ENCODE assay signal across 8 cellular contexts in genomic region chr3:14404396-14405119, GRCh38. TPM values are rescaled to one million over a fixed set of nuclear protein-coding genes. Genes with fewer than 3 reads are reported as not detected.
DNase-seq lines count a peak whose midpoint lies in the region; ATAC-seq, FAIRE-seq and TF ChIP-seq lines count a peak whose summit lies in the region.

No MANE protein-coding gene starts in this region.

- H3K4me3 ChIP-seq in HepG2 (replicated peaks in 1 of 3; ENCODE audit: insufficient read depth in 1 of 3, low read depth in 2 of 3, low read length in 3 of 3), result peak overlapping the region; percentile 72 to 91 (median 83); a peak in 5 of 6 replicates
- H3K4me3 ChIP-seq in right lobe of liver, result peak overlapping the region in 1 of 3 donors; percentile 51
- H3K4me3 ChIP-seq in adrenal gland, result peak overlapping the region in 2 of 4 donors; percentile 2 to 63
- peak overlapping the region; percentile 65 for H3K4me3 ChIP-seq in mucosa of stomach (ENCODE audit: low read length)
- peak overlapping the region; percentile 68 to 89 for H3K4me3 ChIP-seq in vagina

- POLR2A ChIA-PET in HepG2 (lab: Yijun Ruan, JAX), result no interaction called here

- FAIRE-seq in HepG2 (lab: Jason Lieb, UNC), result no peak

- TF ChIP-seq CTCF in HepG2 (CRISPR knock-in tag; IDR thresholded peaks at IDR 0.05), result no peak
- no peak for TF ChIP-seq CTCF in right lobe of liver (IDR thresholded peaks at IDR 0.05)
- TF ChIP-seq CTCF in adrenal gland (IDR thresholded peaks at IDR 0.05), result no peak
- no peak for TF ChIP-seq CTCF in vagina (IDR thresholded peaks at IDR 0.05)

- intact Hi-C loops in HepG2 (cut with micrococcal nuclease; ENCODE audit: unreplicated experiment), result loop anchor here (5.0 kb wide), 1 partner anchor 142 kb away; no protein-coding TSS in a partner anchor
- intact Hi-C loops in right lobe of liver (cut with DNase I), result no loop called here
- intact Hi-C loops in adrenal gland (cut with DNase I), result loop anchor here in 1 of 2 donors (5.0 kb wide), 2 partner anchors 48 to 63 kb away; no protein-coding TSS in a partner anchor
- intact Hi-C loops in vagina (cut with DNase I), result loop anchor here (2.0 kb wide), 1 partner anchor 48 kb away; no protein-coding TSS in a partner anchor

- CTCF ChIA-PET in HepG2 (lab: Yijun Ruan, JAX; ENCODE audit: low intra/inter-chr PET ratio, low total read pairs), result no interaction called here

- in situ Hi-C loops in HepG2 (cut with HindIII; ENCODE audit: extremely low pct_ligation_motif_present, low pct_unique_long_range_greater_than_20kb), result loop anchor here (5.0 kb wide), 1 partner anchor 58 kb away; no protein-coding TSS in a partner anchor

- H3K4me1 ChIP-seq in HepG2 (ENCODE audit: insufficient read depth, low read length) (peaks cover 51% of the 10 kb centered on the region), right lobe of liver (no peaks in the 10 kb centered on the region), adrenal gland (replicated peaks in 1 of 2) (peaks cover 30 to 60% of the 10 kb centered on the region in 2 donors), mucosa of stomach (ENCODE audit: control insufficient read depth, insufficient read depth, low read length) (peaks cover 36% of the 10 kb centered on the region), vagina (peaks cover 45% of the 10 kb centered on the region)

- H3K4me2 ChIP-seq in HepG2 (ENCODE audit: low read depth, low read length), result peak overlapping the region; percentile 98

- no peak for DNase-seq in HepG2 (ENCODE audit: low spot score)
- DNase-seq in right lobe of liver, result no peak
- peak in 6 of 7 donors; percentile 75 to 86 (median 84) for DNase-seq in adrenal gland
- no peak for DNase-seq in vagina (ENCODE audit: extremely low spot score in 2 of 2)

- H3K9me3 ChIP-seq in HepG2 (ENCODE audit: low read length) (no peaks in the 10 kb centered on the region), right lobe of liver (no peaks in the 10 kb centered on the region), adrenal gland (replicated peaks in 1 of 3) (no peaks in the 10 kb centered on the region), mucosa of stomach (ENCODE audit: control insufficient read depth, low read length) (no peaks in the 10 kb centered on the region), vagina (no peaks in the 10 kb centered on the region)

- H2AFZ ChIP-seq in HepG2 (ENCODE audit: low read length), result no peak overlapping the region

- no peaks in the 10 kb centered on the region; a peak in 2 of 5 replicates for H3K27me3 ChIP-seq in HepG2 (ENCODE audit: control insufficient read depth in 1 of 2, insufficient read depth in 2 of 2, low read length in 2 of 2)
- peaks cover 0 to 9% of the 10 kb centered on the region in 2 donors for H3K27me3 ChIP-seq in right lobe of liver
- no peaks in the 10 kb centered on the region for H3K27me3 ChIP-seq in adrenal gland
- no peaks in the 10 kb centered on the region for H3K27me3 ChIP-seq in mucosa of stomach (ENCODE audit: control insufficient read depth, insufficient read depth, low read length)
- no peaks in the 10 kb centered on the region for H3K27me3 ChIP-seq in vagina

- TF ChIP-seq POLR2A in HepG2 (IDR thresholded peaks at IDR 0.05; ENCODE audit: insufficient read depth in 1 of 2, low read depth in 2 of 2, low read length in 2 of 2) (no peak), right lobe of liver (IDR thresholded peaks at IDR 0.05) (no peak), adrenal gland (IDR thresholded peaks at IDR 0.05) (peak in 1 of 2 donors; percentile 45), vagina (IDR thresholded peaks at IDR 0.05) (no peak)

- H3K27ac ChIP-seq in HepG2 (ENCODE audit: extremely low read length, insufficient read depth, low read length), result no peak overlapping the region
- H3K27ac ChIP-seq in right lobe of liver, result no peak overlapping the region
- peak overlapping the region; percentile 75 to 96 (median 90) for H3K27ac ChIP-seq in adrenal gland
- peak overlapping the region; percentile 81 for H3K27ac ChIP-seq in vagina

- no peaks in the 10 kb centered on the region; the same call in 1 of the 2 replicates for H4K20me1 ChIP-seq in HepG2 (ENCODE audit: insufficient read depth, low read length)

- TF ChIP-seq EP300 in HepG2 (IDR thresholded peaks at IDR 0.05; ENCODE audit: low read depth in 2 of 2, low read length in 2 of 2) (no peak), HepG2 (CRISPR knock-in tag; IDR thresholded peaks at IDR 0.05; ENCODE audit: borderline replicate concordance) (no peak)

- ATAC-seq in HepG2 (no peak), right lobe of liver (no peak), GM21360 (IDR thresholded peaks at IDR 0.05; ENCODE audit: unreplicated experiment) (no peak), GM18909 (IDR thresholded peaks at IDR 0.05; ENCODE audit: poor library complexity, unreplicated experiment) (no peak), HG02678 (IDR thresholded peaks at IDR 0.05; ENCODE audit: unreplicated experiment) (no peak)

- H3K9ac ChIP-seq in HepG2 (ENCODE audit: insufficient read depth, low read depth, low read length) (peak overlapping the region; percentile 76; the same call in 1 of the 2 replicates), mucosa of stomach (ENCODE audit: low read length) (peak overlapping the region; percentile 77)

- H3K79me2 ChIP-seq in HepG2 (ENCODE audit: insufficient read depth, low read length), result peaks cover 42% of the 10 kb centered on the region

- no TSS peak for BruUV-seq in HepG2 (replicated peaks; lab: Mats Ljungman, UMichigan)

- H3K36me3 ChIP-seq in HepG2 (replicated peaks in 1 of 2; ENCODE audit: control insufficient read depth in 1 of 2, insufficient read depth in 2 of 2, low read length in 2 of 2) (0 out of 5 replicates have a peak, but pooled peaks cover 0 to 5% of the 10 kb centered on the region in 2 experiments), right lobe of liver (no peaks in the 10 kb centered on the region), adrenal gland (replicated peaks in 1 of 2) (no peaks in the 10 kb centered on the region), mucosa of stomach (ENCODE audit: control insufficient read depth, insufficient read depth, low read length) (no peaks in the 10 kb centered on the region), vagina (no peaks in the 10 kb centered on the region)

- no peak for TF ChIP-seq RAD21 in HepG2 (CRISPR knock-in tag; IDR thresholded peaks at IDR 0.05)

- WGBS in HepG2 (ENCODE audit: low lambda C conversion rate), result 71% methylated on average over 7 of the region's 8 CpGs
- 66% methylated on average over 4 of the region's 8 CpGs for WGBS in right lobe of liver (ENCODE audit: insufficient coverage, low coverage, low lambda C conversion rate, missing lambda C conversion rate)
- WGBS in adrenal gland, 4 donors, result 35 to 60% (median 45%) methylated on average over 7 to 8 of the region's 8 CpGs

TF ChIP-seq in HepG2, 621 proteins besides CTCF, POLR2A, EP300 and RAD21:
- TF ChIP-seq KDM1A (CRISPR knock-in tag; IDR thresholded peaks at IDR 0.05), result peak; percentile 66; the same call in 1 of the 2 replicates
- TF ChIP-seq ZMYM3 (CRISPR knock-in tag; IDR thresholded peaks at IDR 0.05), result peak; percentile 83
- TF ChIP-seq ZFAT (CRISPR knock-in tag; conservative IDR thresholded peaks at IDR 0.05), result no peak
- TF ChIP-seq CHD4 (IDR thresholded peaks at IDR 0.05; ENCODE audit: borderline replicate concordance, low read length), result peak; percentile 88; the same call in 1 of the 2 replicates
- TF ChIP-seq ZNF629 (CRISPR knock-in tag; conservative IDR thresholded peaks at IDR 0.05), result peak; percentile 97
- TF ChIP-seq RFX1 (IDR thresholded peaks at IDR 0.05), result no peak

RNA-seq across cellular contexts. Expression of gene SLC6A6, which starts 2.2 kb away (rescaled TPM):
- 10.7 and 20.7 TPM in 2 replicates for total RNA-seq in HepG2 (2016; rRNA removed; fragmentation: Illumina TruSeq; extraction: Trizol)
- total RNA-seq in HepG2 (2016; cell fraction: cytosol; rRNA removed; fragmentation: Illumina TruSeq; extraction: Trizol; ENCODE audit: low read depth), result 8.8 and 11.0 TPM in 2 replicates
- total RNA-seq in HepG2 (2016; cell fraction: insoluble cytoplasmic fraction; rRNA removed; fragmentation: Illumina TruSeq; extraction: Trizol), result 8.8 and 20.3 TPM in 2 replicates
- 5.1 and 5.2 TPM in 2 replicates for total RNA-seq in HepG2 (2016; cell fraction: membrane; rRNA removed; fragmentation: Illumina TruSeq; extraction: Trizol)
- 25.9 and 32.4 TPM in 2 replicates for total RNA-seq in HepG2 (2016; cell fraction: nucleus; rRNA removed; fragmentation: Illumina TruSeq; extraction: Trizol)
- polyA plus RNA-seq in HepG2 (2011; rRNA removed), result 14.1 and 15.4 TPM in 2 replicates
- polyA plus RNA-seq in HepG2 (2011; cell fraction: cytosol; rRNA removed), result 8.6 and 9.7 TPM in 2 replicates
- polyA plus RNA-seq in HepG2 (2011; cell fraction: nucleus; rRNA removed), result 33.2 and 41.8 TPM in 2 replicates
- polyA plus RNA-seq in HepG2 (2012), result 10.9 and 13.7 TPM in 2 replicates
- polyA plus RNA-seq in HepG2 (2016; cell fraction: cytosol; fragmentation: Illumina TruSeq; extraction: Trizol; ENCODE audit: low read depth), result 0.76 and 1.2 TPM in 2 replicates
- polyA plus RNA-seq in HepG2 (2016; cell fraction: insoluble cytoplasmic fraction; fragmentation: Illumina TruSeq; extraction: Trizol; ENCODE audit: low read depth), result 5.9 and 6.8 TPM in 2 replicates
- 1.5 and 1.7 TPM in 2 replicates for polyA plus RNA-seq in HepG2 (2016; cell fraction: membrane; fragmentation: Illumina TruSeq; extraction: Trizol; ENCODE audit: low read depth)
- 35.4 and 36.8 TPM in 2 replicates for polyA plus RNA-seq in HepG2 (2016; cell fraction: nucleus; fragmentation: Illumina TruSeq; extraction: Trizol; ENCODE audit: insufficient read depth, low read depth)
- polyA minus RNA-seq in HepG2 (2011; rRNA and poly(A)+ RNA removed; ENCODE audit: low replicate concordance), result 52.1 and 83.7 TPM in 2 replicates
- 14.3 and 18.8 TPM in 2 replicates for polyA minus RNA-seq in HepG2 (2011; cell fraction: cytosol; rRNA and poly(A)+ RNA removed)
- polyA minus RNA-seq in HepG2 (2011; cell fraction: nucleus; rRNA and poly(A)+ RNA removed), result 28.2 and 33.0 TPM in 2 replicates
- 1 to 10 TPM; 1.5 to 8.2 (median 4.1) TPM for total RNA-seq in right lobe of liver
- total RNA-seq in adrenal gland, result 100 to 1,000 TPM in 3 of 8 donors, 10 to 100 TPM in 5; 71.8 to 197 (median 90.6) TPM
- polyA plus RNA-seq in adrenal gland, result 10 to 100 TPM; 10.6 to 80.8 (median 13.0) TPM
- total RNA-seq in vagina, result 30.7 TPM

Comparison
In these comparisons a context has a peak if more than half of its experiments do, and no peak if none do; other contexts are left out.
1. intact Hi-C loops: an anchor here in HepG2 (5.0 kb wide) and vagina (2.0 kb wide); none called in right lobe of liver.
2. DNase-seq: peak in adrenal gland (6 of 7); none in HepG2 (single experiment), right lobe of liver (0 of 3) and vagina (0 of 2).
3. H3K27ac ChIP-seq: peak in adrenal gland (5 of 5) and vagina (single experiment); none in HepG2 (single experiment) and right lobe of liver (0 of 3).